9 cellular contexts compared by ENCODE assay signal in genomic region chr12:6632026-6632978, GRCh38. TPM values are rescaled to one million over a fixed set of nuclear protein-coding genes. Genes with fewer than 3 reads are reported as not detected.
DNase-seq lines count a peak whose midpoint lies in the region; ATAC-seq and TF ChIP-seq lines count a peak whose summit lies in the region.
"Had no signal": no experiment of that assay in that cellular context is flagged by ENCODE, and none has a peak within 500 bp of the region (broad histone marks: within the 10 kb centered on the region; RNA-seq: fewer than 3 reads in every experiment).

No MANE protein-coding gene starts in this region.

- DNase-seq in CD8-positive, alpha-beta T cell = peak in 6 of 7 experiments; percentile 46 to 79 (median 61)
- DNase-seq in T-helper 2 cell = peak in 3 of 5 experiments; percentile 28 to 86 (median 56)
- DNase-seq in dorsolateral prefrontal cortex = peak in 1 of 10 donors; percentile 52
- no peak for DNase-seq in trophoblast cell
- DNase-seq in HT-29 (ENCODE audit: low spot score) = no peak

- H3K36me3 Mint-ChIP-seq in CD8-positive, alpha-beta T cell = peaks cover 6% of the 10 kb centered on the region

- H3K27me3 ChIP-seq in CD8-positive, alpha-beta T cell (ENCODE audit: insufficient read depth, low read length) = no peaks in the 10 kb centered on the region
- H3K27me3 ChIP-seq in dorsolateral prefrontal cortex (no peaks in the 10 kb centered on the region), trophoblast cell (ENCODE audit: insufficient read depth, low read length) (no peaks in the 10 kb centered on the region)

- H3K23ac ChIP-seq in trophoblast cell (ENCODE audit: low read length) = no peak overlapping the region

- no peak overlapping the region for H3K14ac ChIP-seq in trophoblast cell (ENCODE audit: low read length)

- H2AFZ ChIP-seq in trophoblast cell (ENCODE audit: insufficient read depth, low read length, poor library complexity) = peak overlapping the region; percentile 10

- H3K4me1 ChIP-seq in CD8-positive, alpha-beta T cell (ENCODE audit: insufficient read depth, low read length) = peaks cover 70% of the 10 kb centered on the region
- H3K4me1 ChIP-seq in trophoblast cell (ENCODE audit: control insufficient read depth in 1 of 2, insufficient read depth in 2 of 2, low read length in 2 of 2) = peaks cover 17 to 18% of the 10 kb centered on the region in 2 experiments

- peaks cover 66% of the 10 kb centered on the region for H3K4me1 Mint-ChIP-seq in CD8-positive, alpha-beta T cell (ENCODE audit: low read depth)

- H3K36me3 ChIP-seq in CD8-positive, alpha-beta T cell (ENCODE audit: insufficient read depth, low read length) = no peaks in the 10 kb centered on the region
- H3K36me3 ChIP-seq in trophoblast cell (ENCODE audit: control insufficient read depth in 1 of 2, insufficient read depth in 2 of 2, low read length in 2 of 2) = no peaks in the 10 kb centered on the region

- H2BK5ac ChIP-seq in trophoblast cell (ENCODE audit: low read depth, low read length, poor library complexity) = no peak overlapping the region

- no peak overlapping the region for H3K4me2 ChIP-seq in trophoblast cell (ENCODE audit: low read length)

- peak overlapping the region; percentile 83 for H3K4me3 Mint-ChIP-seq in CD8-positive, alpha-beta T cell

- H4K8ac ChIP-seq in trophoblast cell (ENCODE audit: low read depth, low read length) = no peak overlapping the region

- no peak overlapping the region for H3K4ac ChIP-seq in trophoblast cell (ENCODE audit: low read depth, low read length)

- intact Hi-C loops in CD8-positive, alpha-beta T cell (cut with DNase I, micrococcal nuclease) = loop anchor here in 1 of 2 experiments (2.0 kb wide), 2 partner anchors 26 to 30 kb away; partner anchors contain the start of genes CHD4 and ING4
- intact Hi-C loops in dorsolateral prefrontal cortex (cut with DNase I) = no loop called here

- H3K27me3 Mint-ChIP-seq in CD8-positive, alpha-beta T cell (ENCODE audit: low read depth) = no peaks in the 10 kb centered on the region

- H2BK12ac ChIP-seq in trophoblast cell (ENCODE audit: low read length) = no peak overlapping the region

- no peaks in the 10 kb centered on the region for H3K9me3 ChIP-seq in CD8-positive, alpha-beta T cell (ENCODE audit: low read length)
- no peaks in the 10 kb centered on the region for H3K9me3 ChIP-seq in trophoblast cell (ENCODE audit: insufficient read depth, low read depth, low read length)

- POLR2A ChIA-PET in CD8-positive, alpha-beta T cell (lab: Charles Lee) = interaction anchor here (0.7 to 2.1 kb wide), 8 partner anchors 11 to 220 kb away, joined by 3 to 12 read pairs (median 4); partner anchors contain the start of genes ACRBP, USP5 and ZNF384

- no CpG with 5 or more reads among the region's 21 CpGs for WGBS in trophoblast cell (ENCODE audit: extremely low coverage, insufficient coverage, insufficient read length)

- peak overlapping the region; percentile 68 for H3K4me3 ChIP-seq in CD8-positive, alpha-beta T cell (ENCODE audit: low read depth, low read length)
- H3K4me3 ChIP-seq in dorsolateral prefrontal cortex = peak overlapping the region in 24 of 59 donors; percentile 1 to 48 (median 32)
- H3K4me3 ChIP-seq in trophoblast cell (ENCODE audit: low read depth, low read length) = no peak overlapping the region

- H3K79me2 ChIP-seq in trophoblast cell (ENCODE audit: control insufficient read depth, insufficient read depth, low read length, poor library complexity) = no peaks in the 10 kb centered on the region

- no peak overlapping the region for H2AK5ac ChIP-seq in trophoblast cell (ENCODE audit: low read length)

- H4K12ac ChIP-seq in trophoblast cell (ENCODE audit: low read depth, low read length) = no peak overlapping the region

- CTCF ChIA-PET in CD8-positive, alpha-beta T cell (lab: Charles Lee) = interaction anchor here (1.0 to 4.8 kb wide), 8 partner anchors 12 to 122 kb away, joined by 3 to 28 read pairs (median 4); partner anchors contain the start of genes COPS7A, MLF2 and ZNF384

- no peak overlapping the region for H3K18ac ChIP-seq in trophoblast cell (ENCODE audit: low read length)

- no peak overlapping the region for H3K9ac ChIP-seq in trophoblast cell (ENCODE audit: low read length)

- H2BK120ac ChIP-seq in trophoblast cell (ENCODE audit: insufficient read depth, low read length, poor library complexity) = no peak overlapping the region

- no peaks in the 10 kb centered on the region for H3K9me3 Mint-ChIP-seq in CD8-positive, alpha-beta T cell

- peak overlapping the region; percentile 98 for H3K27ac Mint-ChIP-seq in CD8-positive, alpha-beta T cell

- no peak overlapping the region for H4K91ac ChIP-seq in trophoblast cell (ENCODE audit: low read depth, low read length)

- TF ChIP-seq CTCF in CD8-positive, alpha-beta T cell (IDR thresholded peaks at IDR 0.05) = no peak
- TF ChIP-seq CTCF in dorsolateral prefrontal cortex (IDR thresholded peaks at IDR 0.05 in 54 of 56, conservative IDR thresholded peaks at IDR 0.05 in 2 of 56; ENCODE audit: low read depth in 1 of 56, partially characterized antibody in 56 of 56) = no peak

- no peaks in the 10 kb centered on the region for H3K79me1 ChIP-seq in trophoblast cell (ENCODE audit: low read length)

- H3K27ac ChIP-seq in CD8-positive, alpha-beta T cell (ENCODE audit: low read depth, low read length) = peak overlapping the region; percentile 60
- peak overlapping the region in 47 of 59 donors; percentile 1 to 77 (median 59) for H3K27ac ChIP-seq in dorsolateral prefrontal cortex
- no peak overlapping the region for H3K27ac ChIP-seq in trophoblast cell (ENCODE audit: low read depth, low read length)
- H3K27ac ChIP-seq: HL-60 had no signal

- ATAC-seq in CD8-positive, alpha-beta T cell = peak; percentile 57
- ATAC-seq in GM19023 (IDR thresholded peaks at IDR 0.05; ENCODE audit: unreplicated experiment) = peak; percentile 57
- peak; percentile 64 for ATAC-seq in HG03354 (IDR thresholded peaks at IDR 0.05; ENCODE audit: poor library complexity, severe bottlenecking, unreplicated experiment)
- ATAC-seq in HG02884 (IDR thresholded peaks at IDR 0.05; ENCODE audit: unreplicated experiment) = no peak

RNA-seq across cellular contexts. Expression of gene LPAR5, which starts 3.5 kb away (rescaled TPM):
- total RNA-seq in CD8-positive, alpha-beta T cell = 1 to 10 TPM; 5.8 to 6.8 TPM
- 10 to 100 TPM in 4 of 120 experiments, 1 to 10 TPM in 114, under 1 TPM in 2; 0.83 to 12.5 (median 4.8) TPM for total RNA-seq in dorsolateral prefrontal cortex
- polyA plus RNA-seq in trophoblast cell (2013) = 0.19 and 0.22 TPM in 2 replicates
- 0.03 TPM in 1 of 2 replicates, not detected in the other for total RNA-seq in HT-29 (2014; rRNA removed; shearing (Covaris generic))

RNA-seq across cellular contexts. Expression of gene ACRBP, which starts 14.9 kb away (rescaled TPM):
- 1 to 10 TPM; 1.2 to 1.7 TPM for total RNA-seq in CD8-positive, alpha-beta T cell
- 1 to 10 TPM in 108 of 120 experiments, under 1 TPM in 11, not detected in 1; 0.40 to 8.0 (median 2.0) TPM for total RNA-seq in dorsolateral prefrontal cortex
- 0.53 and 0.65 TPM in 2 replicates for polyA plus RNA-seq in trophoblast cell (2013)
- 0.31 TPM in 1 of 2 replicates, not detected in the other for total RNA-seq in HT-29 (2014; rRNA removed; shearing (Covaris generic))

RNA-seq across cellular contexts. Expression of gene CHD4, which starts 25.1 kb away (rescaled TPM):
- total RNA-seq in CD8-positive, alpha-beta T cell = 100 to 1,000 TPM; 289 to 295 TPM
- total RNA-seq in dorsolateral prefrontal cortex = 100 to 1,000 TPM; 139 to 266 (median 179) TPM
- polyA plus RNA-seq in trophoblast cell (2013) = 121 and 123 TPM in 2 replicates
- total RNA-seq in HT-29 (2014; rRNA removed; shearing (Covaris generic)) = 253 and 269 TPM in 2 replicates

RNA-seq across cellular contexts. Expression of gene ING4, which starts 30.6 kb away (rescaled TPM):
- 10 to 100 TPM; 14.1 to 15.9 TPM for total RNA-seq in CD8-positive, alpha-beta T cell
- 10 to 100 TPM; 45.0 to 72.1 (median 59.4) TPM for total RNA-seq in dorsolateral prefrontal cortex
- 29.6 and 33.0 TPM in 2 replicates for polyA plus RNA-seq in trophoblast cell (2013)
- 25.1 and 27.4 TPM in 2 replicates for total RNA-seq in HT-29 (2014; rRNA removed; shearing (Covaris generic))

RNA-seq across cellular contexts. Expression of gene ZNF384, which starts 56.9 kb away (rescaled TPM):
- 10 to 100 TPM; 61.8 to 63.8 TPM for total RNA-seq in CD8-positive, alpha-beta T cell
- 10 to 100 TPM; 37.7 to 73.6 (median 53.6) TPM for total RNA-seq in dorsolateral prefrontal cortex
- 63.1 and 65.6 TPM in 2 replicates for polyA plus RNA-seq in trophoblast cell (2013)
- total RNA-seq in HT-29 (2014; rRNA removed; shearing (Covaris generic)) = 23.9 and 42.5 TPM in 2 replicates

Comparison
In these comparisons a context has a peak if more than half of its experiments do, and no peak if none do; other contexts are left out.
1. DNase-seq: peak in CD8-positive, alpha-beta T cell (6 of 7) and T-helper 2 cell (3 of 5); none in trophoblast cell (0 of 2) and HT-29 (single experiment).